Comparison of ENCODE assay signal across 8 cellular contexts in the genomic region with DNA sequence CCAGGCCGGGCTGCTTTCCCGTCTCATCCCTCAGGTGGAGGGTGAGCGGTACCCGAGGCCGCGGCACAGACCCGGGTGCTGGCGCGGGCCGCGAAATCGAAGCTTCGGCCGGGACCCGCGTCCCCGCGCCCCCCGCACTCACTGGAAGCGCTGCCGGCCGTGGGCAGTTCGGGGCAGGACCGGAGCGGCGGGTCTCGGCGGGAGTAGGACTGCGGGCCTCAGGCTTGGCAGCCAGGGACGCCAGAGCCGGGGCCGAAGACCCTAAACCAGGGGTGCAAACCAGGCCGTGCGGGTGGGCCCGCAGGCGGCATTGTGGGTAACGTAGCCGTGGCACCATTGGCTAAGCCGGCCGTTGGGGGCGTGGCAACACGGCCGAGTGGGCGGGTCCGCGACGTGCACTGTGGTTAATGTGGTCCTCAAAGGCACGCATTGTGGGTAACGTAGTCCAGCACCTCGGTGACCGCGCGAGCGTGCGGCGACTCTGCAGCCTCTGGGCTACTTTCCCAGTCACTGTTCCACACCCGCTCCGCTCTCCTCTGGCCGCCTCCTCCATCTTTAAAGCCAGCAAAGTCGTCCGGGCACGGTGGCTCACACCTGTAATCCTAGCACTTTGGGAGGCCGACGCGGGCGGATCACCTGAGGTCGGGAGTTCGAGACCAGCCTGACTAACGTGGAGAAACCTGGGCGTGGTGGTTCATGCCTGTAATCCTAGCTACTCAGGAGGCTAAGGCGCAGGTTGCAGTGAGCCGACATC. TPM values are rescaled to one million over a fixed set of nuclear protein-coding genes. Genes with fewer than 3 reads are reported as not detected.
A peak's percentile ranks its signal among the peaks of the same experiment; 100 is the strongest.
DNase-seq lines count a peak whose midpoint lies in the region; ATAC-seq lines count a peak whose summit lies in the region.

TSS of gene ZNF500 (minus strand) at position 288 of the 754 bp plus-strand sequence. CDS start 1,184 bp downstream, outside the sequence.

- peak within 1 kb of the TSS; percentile 87 for H3K27ac Mint-ChIP-seq in activated T-helper 1 cell treated with anti-CD3 and anti-CD28 coated beads, Interleukin-12 subunit alpha, Interleukin-12 subunit beta, Interleukin-2, Interleukin-4 antibody, amounts not matched to agents 30 ng/mL and 10 ng/mL and 1 ng/mL, durations not matched to agents 14 hours and 24 hours and 36 hours
- H3K27ac Mint-ChIP-seq in naive B cell = peak within 1 kb of the TSS; percentile 76 to 97 (median 85)
- peak within 1 kb of the TSS; percentile 85 for H3K27ac Mint-ChIP-seq in stimulated activated effector memory CD8-positive, alpha-beta T cell treated with anti-CD3 and anti-CD28 coated beads, Interleukin-12 subunit alpha, Interleukin-12 subunit beta, amount 100 ng/mL, for 72 hours

- peak; percentile 97 to 99 for ATAC-seq in naive B cell (ENCODE audit: low read depth in 2 of 2)
- peak; percentile 86 for ATAC-seq in stimulated activated effector memory CD8-positive, alpha-beta T cell treated with anti-CD3 and anti-CD28 coated beads, Interleukin-12 subunit alpha, Interleukin-12 subunit beta, amount 100 ng/mL, for 72 hours

- H3K36me3 Mint-ChIP-seq in activated T-helper 1 cell treated with anti-CD3 and anti-CD28 coated beads, Interleukin-12 subunit alpha, Interleukin-12 subunit beta, Interleukin-2, Interleukin-4 antibody, amounts not matched to agents 30 ng/mL and 10 ng/mL and 1 ng/mL, durations not matched to agents 14 hours and 24 hours and 36 hours (ENCODE audit: low read depth) = no peaks in the 10 kb centered on the region
- no peaks in the 10 kb centered on the region for H3K36me3 Mint-ChIP-seq in naive B cell
- peaks cover 47% of the 10 kb centered on the region for H3K36me3 Mint-ChIP-seq in stimulated activated effector memory CD8-positive, alpha-beta T cell treated with anti-CD3 and anti-CD28 coated beads, Interleukin-12 subunit alpha, Interleukin-12 subunit beta, amount 100 ng/mL, for 72 hours

- intact Hi-C loops in activated T-helper 1 cell treated with anti-CD3 and anti-CD28 coated beads, Interleukin-12 subunit alpha, Interleukin-12 subunit beta, Interleukin-2, Interleukin-4 antibody, amounts not matched to agents 30 ng/mL and 10 ng/mL and 1 ng/mL, durations not matched to agents 14 hours and 24 hours and 36 hours (cut with micrococcal nuclease) = loop anchor here (1.0 to 5.0 kb wide), 6 partner anchors 33 to 342 kb away; partner anchors contain the start of genes ALG1, ANKS3, DNAAF8 and DNAJA3

- peaks cover 20% of the 10 kb centered on the region for H3K4me1 Mint-ChIP-seq in activated T-helper 1 cell treated with anti-CD3 and anti-CD28 coated beads, Interleukin-12 subunit alpha, Interleukin-12 subunit beta, Interleukin-2, Interleukin-4 antibody, amounts not matched to agents 30 ng/mL and 10 ng/mL and 1 ng/mL, durations not matched to agents 14 hours and 24 hours and 36 hours (ENCODE audit: low read depth)
- H3K4me1 Mint-ChIP-seq in naive B cell = peaks cover 22 to 42% (median 38%) of the 10 kb centered on the region in 3 donors
- H3K4me1 Mint-ChIP-seq in stimulated activated effector memory CD8-positive, alpha-beta T cell treated with anti-CD3 and anti-CD28 coated beads, Interleukin-12 subunit alpha, Interleukin-12 subunit beta, amount 100 ng/mL, for 72 hours = peaks cover 31% of the 10 kb centered on the region

- DNase-seq in EH (ENCODE audit: low read depth) (peak; percentile 96), GOT3 (lab: John Stamatoyannopoulos, UW) (peak; percentile 89), LHCN-M2 (ENCODE audit: low read depth) (peak; percentile 92), RPMI7951 (ENCODE audit: low read depth) (peak; percentile 92), fibroblast of gingiva (ENCODE audit: low read depth) (peak; percentile 95), naive B cell (peak; percentile 94)
- DNase-seq in activated T-helper 1 cell treated with anti-CD3 and anti-CD28 coated beads, Interleukin-12 subunit alpha, Interleukin-12 subunit beta, Interleukin-2, Interleukin-4 antibody, amounts not matched to agents 30 ng/mL and 10 ng/mL and 1 ng/mL, durations not matched to agents 14 hours and 24 hours and 36 hours (ENCODE audit: low spot score) = peak; percentile 96
- peak; percentile 93 to 99 for DNase-seq in stimulated activated effector memory CD8-positive, alpha-beta T cell treated with anti-CD3 and anti-CD28 coated beads, Interleukin-12 subunit alpha, Interleukin-12 subunit beta, amount 100 ng/mL, for 72 hours (ENCODE audit: low spot score in 2 of 2)

- no peaks in the 10 kb centered on the region for H3K27me3 Mint-ChIP-seq in activated T-helper 1 cell treated with anti-CD3 and anti-CD28 coated beads, Interleukin-12 subunit alpha, Interleukin-12 subunit beta, Interleukin-2, Interleukin-4 antibody, amounts not matched to agents 30 ng/mL and 10 ng/mL and 1 ng/mL, durations not matched to agents 14 hours and 24 hours and 36 hours (ENCODE audit: insufficient read depth)
- no peaks in the 10 kb centered on the region for H3K27me3 Mint-ChIP-seq in naive B cell

- H3K4me3 Mint-ChIP-seq in activated T-helper 1 cell treated with anti-CD3 and anti-CD28 coated beads, Interleukin-12 subunit alpha, Interleukin-12 subunit beta, Interleukin-2, Interleukin-4 antibody, amounts not matched to agents 30 ng/mL and 10 ng/mL and 1 ng/mL, durations not matched to agents 14 hours and 24 hours and 36 hours = peak within 1 kb of the TSS; percentile 95
- H3K4me3 Mint-ChIP-seq in naive B cell = peak within 1 kb of the TSS; percentile 92 to 95 (median 94)
- peak within 1 kb of the TSS; percentile 88 for H3K4me3 Mint-ChIP-seq in stimulated activated effector memory CD8-positive, alpha-beta T cell treated with anti-CD3 and anti-CD28 coated beads, Interleukin-12 subunit alpha, Interleukin-12 subunit beta, amount 100 ng/mL, for 72 hours

- no peaks in the 10 kb centered on the region for H3K9me3 Mint-ChIP-seq in activated T-helper 1 cell treated with anti-CD3 and anti-CD28 coated beads, Interleukin-12 subunit alpha, Interleukin-12 subunit beta, Interleukin-2, Interleukin-4 antibody, amounts not matched to agents 30 ng/mL and 10 ng/mL and 1 ng/mL, durations not matched to agents 14 hours and 24 hours and 36 hours
- H3K9me3 Mint-ChIP-seq in naive B cell = peaks cover 0 to 2% (median 0%) of the 10 kb centered on the region in 7 donors
- H3K9me3 Mint-ChIP-seq in stimulated activated effector memory CD8-positive, alpha-beta T cell treated with anti-CD3 and anti-CD28 coated beads, Interleukin-12 subunit alpha, Interleukin-12 subunit beta, amount 100 ng/mL, for 72 hours = no peaks in the 10 kb centered on the region

RNA-seq across cellular contexts. Expression of gene ZNF500, which starts in this region (rescaled TPM):
- 10.9 and 11.8 TPM in 2 replicates for total RNA-seq in LHCN-M2 (2014; rRNA removed)
- 4.8 TPM for polyA plus RNA-seq in LHCN-M2 (2012)
- 5.2 and 5.4 TPM in 2 replicates for total RNA-seq in RPMI7951 (2014; rRNA removed; shearing (Covaris generic))
- 16.6 and 17.4 TPM in 2 replicates for total RNA-seq in activated T-helper 1 cell treated with anti-CD3 and anti-CD28 coated beads, Interleukin-12 subunit alpha, Interleukin-12 subunit beta, Interleukin-2, Interleukin-4 antibody, amounts not matched to agents 30 ng/mL and 10 ng/mL and 1 ng/mL, durations not matched to agents 14 hours and 24 hours and 36 hours
- polyA plus RNA-seq in naive B cell (ENCODE audit: low read depth in 6 of 6) = 10 to 100 TPM in 4 of 6 donors, 1 to 10 TPM in 1, not detected in 1; 6.7 to 19.9 (median 14.1) TPM

Comparison
In these comparisons a context has a peak if more than half of its experiments do, and no peak if none do; other contexts are left out.
1. Peak in every context shown above with its lines: DNase-seq and ATAC-seq.